ENCODE assay signal across 28 cellular contexts in genomic region chr3:48405971-48406370, GRCh38. TPM values are rescaled to one million over a fixed set of nuclear protein-coding genes. Genes with fewer than 3 reads are reported as not detected.
DNase-seq lines count a peak whose midpoint lies in the region; ATAC-seq and TF ChIP-seq lines count a peak whose summit lies in the region.
"Had no signal": no experiment of that assay in that cellular context is flagged by ENCODE, and none has a peak within 500 bp of the region (broad histone marks: within the 10 kb centered on the region; RNA-seq: fewer than 3 reads in every experiment).

No MANE protein-coding gene starts in this region.

- no peak overlapping the region for H3K4me3 ChIP-seq in coronary artery
- H3K4me3 ChIP-seq: A549, lower lobe of right lung, mucosa of descending colon, upper lobe of left lung had no signal

- H3K27ac ChIP-seq in coronary artery: peak overlapping the region; percentile 89 to 94
- H3K27ac ChIP-seq: A549, lower lobe of right lung, upper lobe of left lung, VCaP had no signal

- H3K36me3 Mint-ChIP-seq in activated T-cell treated with anti-CD3 and anti-CD28 coated beads, Interleukin-2, amount 50 U/mL, for 4 hours (ENCODE audit: insufficient read depth): no peaks in the 10 kb centered on the region
- no peaks in the 10 kb centered on the region for H3K36me3 Mint-ChIP-seq in activated T-cell treated with anti-CD3 and anti-CD28 coated beads, Interleukin-2, amount 50 U/mL, for 72 hours (ENCODE audit: insufficient read depth in 2 of 2)

- H3K9me3 Mint-ChIP-seq in activated T-cell treated with anti-CD3 and anti-CD28 coated beads, Interleukin-2, amount 50 U/mL, for 4 hours: no peaks in the 10 kb centered on the region
- no peaks in the 10 kb centered on the region for H3K9me3 Mint-ChIP-seq in activated T-cell treated with anti-CD3 and anti-CD28 coated beads, Interleukin-2, amount 50 U/mL, for 72 hours
- H3K9me3 Mint-ChIP-seq: endodermal cell had no signal

- no peak overlapping the region for H3K27ac Mint-ChIP-seq in activated T-cell treated with anti-CD3 and anti-CD28 coated beads, Interleukin-2, amount 50 U/mL, for 72 hours
- H3K27ac Mint-ChIP-seq: B cell, endodermal cell had no signal

- DNase-seq in activated T-cell treated with anti-CD3 and anti-CD28 coated beads, Interleukin-2, amount 50 U/mL, for 4 hours: peak; percentile 2
- DNase-seq in activated T-cell treated with anti-CD3 and anti-CD28 coated beads, Interleukin-2, amount 50 U/mL, for 72 hours: no peak
- DNase-seq in GM13977 (ENCODE audit: low spot score): peak; percentile 7
- no peak for DNase-seq in coronary artery (ENCODE audit: low spot score)
- peak; percentile 19 for DNase-seq in stimulated activated CD8-positive, alpha-beta memory T cell treated with anti-CD3 and anti-CD28 coated beads, Interleukin-4, amount 100 ng/mL, for 48 hours
- DNase-seq in NAMALWA (ENCODE audit: low spot score): no peak
- no peak for DNase-seq in NCI-H187 treated with DMSO at 0.1 percent for 48 hours (lab: John Stamatoyannopoulos, UW)
- DNase-seq: activated CD4-positive, alpha-beta T cell treated with anti-CD3 and anti-CD28 coated beads, Interleukin-2, amount 50 U/mL, for 1 hour; activated naive CD4-positive, alpha-beta T cell treated with anti-CD3 and anti-CD28 coated beads, Interleukin-2, amount 50 U/mL, for 16 hours; endodermal cell; GDM1; NCI-H1105 treated with DMSO at 0.1 percent for 48 hours; NCI-H2107; NCI-H446; NCI-H82 had no signal

- no peaks in the 10 kb centered on the region for H3K4me1 Mint-ChIP-seq in activated T-cell treated with anti-CD3 and anti-CD28 coated beads, Interleukin-2, amount 50 U/mL, for 4 hours (ENCODE audit: low read depth)
- H3K4me1 Mint-ChIP-seq in activated T-cell treated with anti-CD3 and anti-CD28 coated beads, Interleukin-2, amount 50 U/mL, for 72 hours (ENCODE audit: low read depth): no peaks in the 10 kb centered on the region
- H3K4me1 Mint-ChIP-seq: B cell, endodermal cell had no signal

- in situ Hi-C loops in GM13977 (cut with MboI; ENCODE audit: low pct_unique_long_range_greater_than_20kb, low sequenced_read_pairs, unreplicated experiment): no loop called here

- no peak overlapping the region for H3K4me3 Mint-ChIP-seq in activated T-cell treated with anti-CD3 and anti-CD28 coated beads, Interleukin-2, amount 50 U/mL, for 4 hours
- no peak overlapping the region for H3K4me3 Mint-ChIP-seq in activated T-cell treated with anti-CD3 and anti-CD28 coated beads, Interleukin-2, amount 50 U/mL, for 72 hours
- H3K4me3 Mint-ChIP-seq: B cell, endodermal cell had no signal

- no peak for TF ChIP-seq CTCF in GM13977 (IDR thresholded peaks at IDR 0.05; ENCODE audit: extremely low read depth, insufficient read depth, missing control alignments)
- TF ChIP-seq CTCF in coronary artery (IDR thresholded peaks at IDR 0.05): no peak

- H3K27me3 Mint-ChIP-seq in activated T-cell treated with anti-CD3 and anti-CD28 coated beads, Interleukin-2, amount 50 U/mL, for 4 hours (ENCODE audit: low read depth): no peaks in the 10 kb centered on the region
- no peaks in the 10 kb centered on the region for H3K27me3 Mint-ChIP-seq in activated T-cell treated with anti-CD3 and anti-CD28 coated beads, Interleukin-2, amount 50 U/mL, for 72 hours (ENCODE audit: low read depth)
- H3K27me3 Mint-ChIP-seq: B cell had no signal

- no peak for ATAC-seq in activated T-cell treated with anti-CD3 and anti-CD28 coated beads, Interleukin-2, amount 50 U/mL, for 4 hours
- ATAC-seq in activated T-cell treated with anti-CD3 and anti-CD28 coated beads, Interleukin-2, amount 50 U/mL, for 72 hours (replicated peaks in 1 of 2): no peak
- no peak for ATAC-seq in GM21381 (IDR thresholded peaks at IDR 0.05; ENCODE audit: unreplicated experiment)
- ATAC-seq: A549, lower lobe of right lung, mucosa of descending colon, Right ventricle myocardium inferior, sciatic nerve had no signal

RNA-seq across cellular contexts. Expression of gene PLXNB1, which starts 23.9 kb away (rescaled TPM):
- 1 to 10 TPM; 6.0 to 7.2 (median 6.8) TPM for total RNA-seq in activated T-cell treated with anti-CD3 and anti-CD28 coated beads, Interleukin-2, amount 50 U/mL, for 4 hours
- total RNA-seq in activated T-cell treated with anti-CD3 and anti-CD28 coated beads, Interleukin-2, amount 50 U/mL, for 72 hours: 1 to 10 TPM; 3.2 to 6.1 TPM

RNA-seq across cellular contexts. Expression of gene CCDC51, which starts 33.9 kb away (rescaled TPM):
- 10 to 100 TPM; 21.7 to 29.4 (median 24.7) TPM for total RNA-seq in activated T-cell treated with anti-CD3 and anti-CD28 coated beads, Interleukin-2, amount 50 U/mL, for 4 hours
- total RNA-seq in activated T-cell treated with anti-CD3 and anti-CD28 coated beads, Interleukin-2, amount 50 U/mL, for 72 hours: 10 to 100 TPM; 13.5 to 16.7 TPM

RNA-seq across cellular contexts. Expression of gene FBXW12, which starts 34.0 kb away (rescaled TPM):
- total RNA-seq in activated T-cell treated with anti-CD3 and anti-CD28 coated beads, Interleukin-2, amount 50 U/mL, for 4 hours: not detected
- total RNA-seq in activated T-cell treated with anti-CD3 and anti-CD28 coated beads, Interleukin-2, amount 50 U/mL, for 72 hours: not detected
- total RNA-seq: B cell, cardiac septum, fibroblast of lung, glomerular endothelial cell, kidney, lower lobe of right lung, mucosa of descending colon, Right ventricle myocardium inferior, upper lobe of left lung had no signal

RNA-seq across cellular contexts. Expression of gene TMA7, which starts 34.1 kb away (rescaled TPM):
- total RNA-seq in activated T-cell treated with anti-CD3 and anti-CD28 coated beads, Interleukin-2, amount 50 U/mL, for 4 hours: 100 to 1,000 TPM; 306 to 337 (median 326) TPM
- total RNA-seq in activated T-cell treated with anti-CD3 and anti-CD28 coated beads, Interleukin-2, amount 50 U/mL, for 72 hours: 100 to 1,000 TPM; 263 to 285 TPM

RNA-seq across cellular contexts. Expression of gene ATRIP, which starts 40.6 kb away (rescaled TPM):
- 10 to 100 TPM; 17.3 to 17.6 (median 17.5) TPM for total RNA-seq in activated T-cell treated with anti-CD3 and anti-CD28 coated beads, Interleukin-2, amount 50 U/mL, for 4 hours
- total RNA-seq in activated T-cell treated with anti-CD3 and anti-CD28 coated beads, Interleukin-2, amount 50 U/mL, for 72 hours: 10 to 100 TPM; 15.6 to 19.9 TPM

Comparison
In these comparisons a context has a peak if more than half of its experiments do, and no peak if none do; other contexts are left out.
1. DNase-seq: peak in activated T-cell treated with anti-CD3 and anti-CD28 coated beads, Interleukin-2, amount 50 U/mL, for 4 hours (single experiment), GM13977 (single experiment) and stimulated activated CD8-positive, alpha-beta memory T cell treated with anti-CD3 and anti-CD28 coated beads, Interleukin-4, amount 100 ng/mL, for 48 hours (single experiment); none in activated T-cell treated with anti-CD3 and anti-CD28 coated beads, Interleukin-2, amount 50 U/mL, for 72 hours (0 of 2), coronary artery (single experiment), NAMALWA (single experiment) and NCI-H187 treated with DMSO at 0.1 percent for 48 hours (single experiment).